ENCODE assay signal across 26 cellular contexts in genomic region chr15:63345391-63345752, GRCh38. TPM values are rescaled to one million over a fixed set of nuclear protein-coding genes. Genes with fewer than 3 reads are reported as not detected.
"Had no signal": no experiment of that assay in that cellular context is flagged by ENCODE, and none has a peak within 500 bp of the region (broad histone marks: within the 10 kb centered on the region; RNA-seq: fewer than 3 reads in every experiment).

No MANE protein-coding gene starts in this region.

- H3K9me3 ChIP-seq: gastrocnemius medialis, thoracic aorta, upper lobe of left lung had no signal

- H3K27ac ChIP-seq: brain microvascular endothelial cell, gastrocnemius medialis, thoracic aorta, upper lobe of left lung had no signal

- H3K4me3 Mint-ChIP-seq: activated CD4-positive, alpha-beta memory T cell treated with anti-CD3 and anti-CD28 coated beads, Interleukin-2, amount 10 ng/mL, durations not matched to agents 7 days and 5 days; activated CD4-positive, alpha-beta T cell treated with anti-CD3 and anti-CD28 coated beads, Interleukin-2, amount 10 ng/mL, durations not matched to agents 7 days and 5 days; activated T-cell treated with anti-CD3 and anti-CD28 coated beads, Interleukin-2, amount 50 U/mL, for 24 hours; activated T-helper 17 cell treated with anti-CD3 and anti-CD28 coated beads, Interleukin-2, amount 50 U/mL, for 72 hours; effector memory CD8-positive, alpha-beta T cell; mesothelial cell of epicardium; neural crest cell; WTC11 had no signal

- H3K27ac Mint-ChIP-seq: activated CD4-positive, alpha-beta memory T cell treated with anti-CD3 and anti-CD28 coated beads, Interleukin-2, amount 10 ng/mL, durations not matched to agents 7 days and 5 days; activated CD4-positive, alpha-beta T cell treated with anti-CD3 and anti-CD28 coated beads, Interleukin-2, amount 10 ng/mL, durations not matched to agents 7 days and 5 days; activated T-cell treated with anti-CD3 and anti-CD28 coated beads, Interleukin-2, amount 50 U/mL, for 24 hours; activated T-helper 17 cell treated with anti-CD3 and anti-CD28 coated beads, Interleukin-2, amount 50 U/mL, for 72 hours; effector memory CD8-positive, alpha-beta T cell; mesothelial cell of epicardium; naive B cell; WTC11 had no signal

- H3K27me3 Mint-ChIP-seq: naive B cell had no signal

- H3K36me3 ChIP-seq: brain microvascular endothelial cell, gastrocnemius medialis, thoracic aorta, upper lobe of left lung had no signal

- H3K9me3 Mint-ChIP-seq: activated CD4-positive, alpha-beta memory T cell treated with anti-CD3 and anti-CD28 coated beads, Interleukin-2, amount 10 ng/mL, durations not matched to agents 7 days and 5 days; activated CD4-positive, alpha-beta T cell treated with anti-CD3 and anti-CD28 coated beads, Interleukin-2, amount 10 ng/mL, durations not matched to agents 7 days and 5 days; activated T-cell treated with anti-CD3 and anti-CD28 coated beads, Interleukin-2, amount 50 U/mL, for 24 hours; activated T-helper 17 cell treated with anti-CD3 and anti-CD28 coated beads, Interleukin-2, amount 50 U/mL, for 72 hours; effector memory CD8-positive, alpha-beta T cell; mesothelial cell of epicardium; naive B cell; WTC11 had no signal

- H3K4me3 ChIP-seq: gastrocnemius medialis, thoracic aorta, upper lobe of left lung had no signal

- DNase-seq: activated CD4-positive, alpha-beta memory T cell treated with anti-CD3 and anti-CD28 coated beads, Interleukin-2, amount 10 ng/mL, durations not matched to agents 7 days and 5 days; activated CD4-positive, alpha-beta T cell treated with anti-CD3 and anti-CD28 coated beads for 1 hour; activated CD4-positive, alpha-beta T cell treated with anti-CD3 and anti-CD28 coated beads, Interleukin-2, amount 10 ng/mL, durations not matched to agents 7 days and 5 days; activated CD8-positive, alpha-beta memory T cell treated with anti-CD3 and anti-CD28 coated beads, Interleukin-2, amount 50 U/mL, for 48 hours; activated gamma-delta T cell treated with Interleukin-2 at 50 U/mL for 16 hours; activated naive CD4-positive, alpha-beta T cell treated with anti-CD3 and anti-CD28 coated beads, Interleukin-2, amount 50 U/mL, for 16 hours; activated T-cell treated with anti-CD3 and anti-CD28 coated beads, Interleukin-2, amount 50 U/mL, for 24 hours; amniotic stem cell; cortex of kidney; effector memory CD8-positive, alpha-beta T cell; gastrocnemius medialis; glutamatergic neuron; left ventricle myocardium superior; naive B cell; occipital lobe; right cardiac atrium; stimulated activated naive CD8-positive, alpha-beta T cell treated with anti-CD3 and anti-CD28 coated beads, Interleukin-15, Interleukin-2, amounts not matched to agents 100 U/mL and 50 U/mL, for 24 hours had no signal

- H3K36me3 Mint-ChIP-seq: mesothelial cell of epicardium, naive B cell, WTC11 had no signal

- H3K4me1 Mint-ChIP-seq: activated CD4-positive, alpha-beta T cell treated with anti-CD3 and anti-CD28 coated beads, Interleukin-2, amount 10 ng/mL, durations not matched to agents 7 days and 5 days; activated T-helper 17 cell treated with anti-CD3 and anti-CD28 coated beads, Interleukin-2, amount 50 U/mL, for 72 hours had no signal

- FAIRE-seq: astrocyte, islet of Langerhans had no signal

- H3K27me3 ChIP-seq: brain microvascular endothelial cell, upper lobe of left lung had no signal

- ATAC-seq: activated T-helper 17 cell treated with anti-CD3 and anti-CD28 coated beads, Interleukin-2, amount 50 U/mL, for 72 hours; effector memory CD8-positive, alpha-beta T cell; gastrocnemius medialis; left ventricle myocardium superior; right cardiac atrium; WTC11 had no signal

RNA-seq across cellular contexts. Expression of gene CA12, which starts 36.3 kb away (rescaled TPM):
- total RNA-seq: activated CD4-positive, alpha-beta T cell treated with anti-CD3 and anti-CD28 coated beads, Interleukin-2, amount 10 ng/mL, durations not matched to agents 7 days and 5 days had no signal
